Comparison of ENCODE assay signal across 10 cellular contexts in the genomic region with DNA sequence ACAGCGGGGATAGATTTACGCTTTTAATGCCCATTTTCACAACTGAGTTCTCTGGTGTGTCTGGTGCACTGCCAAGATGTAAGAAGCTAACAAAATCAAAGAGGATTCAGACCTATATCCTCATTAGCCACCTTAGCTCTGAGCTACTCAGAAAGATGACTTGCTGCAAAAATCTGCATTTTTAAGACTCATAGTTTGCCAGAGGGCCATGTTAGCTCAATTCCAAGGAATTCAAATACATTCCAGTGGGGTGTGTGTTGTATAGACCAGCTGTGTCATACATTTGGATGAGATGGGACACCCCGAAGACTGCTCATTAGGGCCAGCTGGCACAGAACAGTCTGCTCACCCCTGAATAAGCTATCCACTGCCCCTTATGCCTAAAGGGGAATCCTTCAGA. TPM values are rescaled to one million over a fixed set of nuclear protein-coding genes. Genes with fewer than 3 reads are reported as not detected.
DNase-seq lines count a peak whose midpoint lies in the region; ATAC-seq and TF ChIP-seq lines count a peak whose summit lies in the region.
"Had no signal": no experiment of that assay in that cellular context is flagged by ENCODE, and none has a peak within 500 bp of the region (broad histone marks: within the 10 kb centered on the region; RNA-seq: fewer than 3 reads in every experiment).

No MANE protein-coding gene starts in this region.

- H3K27ac ChIP-seq in sigmoid colon = peak overlapping the region in 1 of 4 donors; percentile 19
- no peak overlapping the region for H3K27ac ChIP-seq in caudate nucleus (ENCODE audit: low read depth, low read length)
- H3K27ac ChIP-seq: RWPE1 had no signal

- 61 to 87% methylated on average over 3 of the region's 3 CpGs for WGBS in sigmoid colon, 2 donors

- intact Hi-C loops in natural killer cell (cut with micrococcal nuclease) = loop anchor here (1.0 to 5.0 kb wide), 2 partner anchors 9 to 36 kb away; a partner anchor contains a TSS
- intact Hi-C loops in sigmoid colon (cut with DNase I) = no loop called here

- DNase-seq in BJ (ENCODE audit: low read depth) (peak; percentile 64), cardiac fibroblast (ENCODE audit: low read depth in 2 of 2) (peak; percentile 44 to 76), natural killer cell (no peak), sigmoid colon (no peak), caudate nucleus (lab: John Stamatoyannopoulos, UW) (no peak), SHP77 treated with DMSO at 0.1 percent for 48 hours (lab: John Stamatoyannopoulos, UW) (no peak)
- no peak for DNase-seq in activated CD4-positive, CD25-positive, alpha-beta regulatory T cell (lab: John Stamatoyannopoulos, UW)
- DNase-seq: NCI-H1436 had no signal

- POLR2A ChIA-PET in BJ (lab: Charles Lee) = no interaction called here

- no peak overlapping the region for H3K4me3 ChIP-seq in BJ (ENCODE audit: low read depth, low read length)
- no peak overlapping the region for H3K4me3 ChIP-seq in cardiac fibroblast (replicated peaks in 1 of 2; ENCODE audit: low read depth in 2 of 2, low read length in 2 of 2)
- H3K4me3 ChIP-seq in sigmoid colon = no peak overlapping the region

- peaks cover 0 to 18% (median 13%) of the 10 kb centered on the region in 4 donors for H3K4me1 ChIP-seq in sigmoid colon

- H3K27ac Mint-ChIP-seq in IgD-negative memory B cell = peak overlapping the region; percentile 55 to 97 (median 90)
- H3K27ac Mint-ChIP-seq in natural killer cell = peak overlapping the region; percentile 91 to 95

- CTCF ChIA-PET in BJ (lab: Yijun Ruan, JAX) = interaction anchor here (0.9 to 1.2 kb wide), 4 partner anchors 8 to 161 kb away, joined by 3 to 4 read pairs (median 4); no protein-coding TSS in a partner anchor

- H3K27me3 ChIP-seq in BJ (ENCODE audit: control insufficient read depth, insufficient read depth, low read length) (no peaks in the 10 kb centered on the region), sigmoid colon (no peaks in the 10 kb centered on the region)

- H3K4me1 Mint-ChIP-seq in IgD-negative memory B cell = peaks cover 33 to 58% (median 50%) of the 10 kb centered on the region in 3 donors
- peaks cover 97 to 100% of the 10 kb centered on the region in 2 donors for H3K4me1 Mint-ChIP-seq in natural killer cell

- H3K9me3 ChIP-seq in sigmoid colon = no peaks in the 10 kb centered on the region

- H3K36me3 ChIP-seq in BJ (ENCODE audit: control insufficient read depth, insufficient read depth, low read length) = peaks cover 5% of the 10 kb centered on the region; the same call in 1 of the 2 replicates
- H3K36me3 ChIP-seq in sigmoid colon = peaks cover 11 to 28% (median 13%) of the 10 kb centered on the region in 4 donors

- no peak for TF ChIP-seq EP300 in sigmoid colon (IDR thresholded peaks at IDR 0.05)

- no peaks in the 10 kb centered on the region for H3K27me3 Mint-ChIP-seq in IgD-negative memory B cell
- H3K27me3 Mint-ChIP-seq in natural killer cell (ENCODE audit: low read depth in 2 of 2) = no peaks in the 10 kb centered on the region

- H3K9me3 Mint-ChIP-seq in IgD-negative memory B cell = no peaks in the 10 kb centered on the region
- H3K9me3 Mint-ChIP-seq in natural killer cell = no peaks in the 10 kb centered on the region

- no peak overlapping the region for H3K4me3 Mint-ChIP-seq in IgD-negative memory B cell
- H3K4me3 Mint-ChIP-seq in natural killer cell = peak overlapping the region; percentile 55

- H3K36me3 Mint-ChIP-seq in IgD-negative memory B cell (peaks cover 23% of the 10 kb centered on the region), natural killer cell (peaks cover 47% of the 10 kb centered on the region)

- TF ChIP-seq POLR2A in sigmoid colon (IDR thresholded peaks at IDR 0.05) = no peak

- no peak for ATAC-seq in natural killer cell

- no peak for TF ChIP-seq CTCF in BJ (IDR thresholded peaks at IDR 0.05; ENCODE audit: insufficient read depth, low read depth, low read length)
- no peak for TF ChIP-seq CTCF in cardiac fibroblast (IDR thresholded peaks at IDR 0.05; ENCODE audit: low read depth, low read length)
- no peak for TF ChIP-seq CTCF in natural killer cell (IDR thresholded peaks at IDR 0.05)
- TF ChIP-seq CTCF in sigmoid colon (IDR thresholded peaks at IDR 0.05) = no peak

RNA-seq across cellular contexts. Expression of a gene that starts 8.9 kb away (rescaled TPM):
- 3.9 and 4.1 TPM in 2 replicates for polyA plus RNA-seq in BJ (2011; rRNA removed)
- 2.3 and 4.5 TPM in 2 replicates for polyA minus RNA-seq in BJ (2011; rRNA and poly(A)+ RNA removed)
- polyA plus RNA-seq in IgD-negative memory B cell = 107 TPM
- 100 to 1,000 TPM; 203 to 297 (median 203) TPM for total RNA-seq in natural killer cell
- 1 to 10 TPM; 2.3 to 5.9 (median 4.8) TPM for total RNA-seq in sigmoid colon
- polyA plus RNA-seq in sigmoid colon = 10 to 100 TPM; 34.2 to 77.0 (median 46.5) TPM

RNA-seq across cellular contexts. Expression of a gene that starts 36.0 kb away (rescaled TPM):
- polyA plus RNA-seq in BJ (2011; rRNA removed) (0.05 and 0.25 TPM in 2 replicates), IgD-negative memory B cell (14.4 TPM), sigmoid colon (10 to 100 TPM in 1 of 3 donors, not detected in 2; 11.0 TPM)
- polyA minus RNA-seq in BJ (2011; rRNA and poly(A)+ RNA removed) = not detected in 2 replicates
- total RNA-seq in natural killer cell (10 to 100 TPM; 13.5 to 21.1 (median 17.0) TPM), sigmoid colon (1 to 10 TPM in 2 of 4 donors, under 1 TPM in 1, not detected in 1; 0.71 to 2.6 (median 1.8) TPM)

RNA-seq across cellular contexts. Expression of a gene that starts 51.5 kb away (rescaled TPM):
- polyA plus RNA-seq in BJ (2011; rRNA removed) (15.5 and 30.9 TPM in 2 replicates), IgD-negative memory B cell (47.4 TPM), sigmoid colon (10 to 100 TPM in 1 of 3 donors, 1 to 10 TPM in 2; 7.2 to 29.5 (median 7.2) TPM)
- polyA minus RNA-seq in BJ (2011; rRNA and poly(A)+ RNA removed) = 19.8 and 22.0 TPM in 2 replicates
- total RNA-seq in natural killer cell (10 to 100 TPM; 35.4 to 49.5 (median 40.9) TPM), sigmoid colon (10 to 100 TPM; 23.8 to 41.0 (median 30.6) TPM)

RNA-seq across cellular contexts. Expression of a gene that starts 51.6 kb away (rescaled TPM):
- polyA plus RNA-seq in BJ (2011; rRNA removed) (58.8 and 110 TPM in 2 replicates), IgD-negative memory B cell (268 TPM), sigmoid colon (10 to 100 TPM; 27.0 to 58.4 (median 44.9) TPM)
- polyA minus RNA-seq in BJ (2011; rRNA and poly(A)+ RNA removed) = 18.4 and 29.3 TPM in 2 replicates
- total RNA-seq in natural killer cell (10 to 100 TPM; 35.8 to 40.8 (median 36.4) TPM), sigmoid colon (10 to 100 TPM; 47.6 to 69.6 (median 54.5) TPM)

Comparison
In these comparisons a context has a peak if more than half of its experiments do, and no peak if none do; other contexts are left out.
1. DNase-seq: peak in BJ (single experiment) and cardiac fibroblast (2 of 2); none in natural killer cell (single experiment), sigmoid colon (single experiment), caudate nucleus (0 of 61), activated CD4-positive, CD25-positive, alpha-beta regulatory T cell (0 of 4) and SHP77 treated with DMSO at 0.1 percent for 48 hours (single experiment).